In the genomic region with DNA sequence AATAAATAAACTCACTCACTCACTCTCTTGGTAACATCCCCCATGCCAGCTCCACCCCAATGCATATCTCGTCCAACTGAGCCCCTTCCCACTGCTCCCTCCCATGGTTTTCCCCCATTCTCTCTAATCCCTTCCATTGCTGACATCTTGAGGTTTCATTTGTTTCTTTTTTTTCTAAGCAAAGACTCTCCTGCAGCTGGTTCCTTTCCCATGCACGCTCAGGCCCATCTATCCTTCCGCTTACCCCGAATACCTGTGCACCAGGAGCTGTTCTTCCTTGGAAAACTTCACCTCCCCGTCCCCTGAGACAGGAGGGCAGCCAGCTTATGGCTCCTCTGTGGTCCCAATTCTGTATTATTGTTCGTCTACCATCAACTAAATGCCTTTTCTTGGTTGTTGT, we compare ENCODE assay signal across 21 cellular contexts. TPM values are rescaled to one million over a fixed set of nuclear protein-coding genes. Genes with fewer than 3 reads are reported as not detected.
DNase-seq lines count a peak whose midpoint lies in the region; ATAC-seq and TF ChIP-seq lines count a peak whose summit lies in the region.
"Had no signal": no experiment of that assay in that cellular context is flagged by ENCODE, and none has a peak within 500 bp of the region (broad histone marks: within the 10 kb centered on the region; RNA-seq: fewer than 3 reads in every experiment).

No MANE protein-coding gene starts in this region.

- TF ChIP-seq POLR2A in IMR-90 (IDR thresholded peaks at IDR 0.05; ENCODE audit: low read depth, low read length): no peak
- no peak for TF ChIP-seq POLR2A in spleen (IDR thresholded peaks at IDR 0.05)

- ATAC-seq in IMR-90 (ENCODE audit: low read depth) (no peak), psoas muscle (no peak), HG03159 (IDR thresholded peaks at IDR 0.05; ENCODE audit: unreplicated experiment) (no peak)

- H2BK5ac ChIP-seq in IMR-90 (ENCODE audit: low read depth, low read length, poor library complexity, severe bottlenecking): no peak overlapping the region

- H3K14ac ChIP-seq in IMR-90 (replicated peaks; ENCODE audit: low read depth, low read length): no peak overlapping the region

- no peak overlapping the region for H3K4ac ChIP-seq in IMR-90 (ENCODE audit: low read depth, low read length)

- H3K4me3 ChIP-seq in BLaER1 (no peak overlapping the region), IMR-90 (ENCODE audit: insufficient read depth, low read depth, low read length) (no peak overlapping the region), spleen (no peak overlapping the region), psoas muscle (no peak overlapping the region)
- H3K4me3 ChIP-seq: A549, HAP-1 had no signal

- no peak overlapping the region for H3K9ac ChIP-seq in BLaER1
- no peak overlapping the region for H3K9ac ChIP-seq in IMR-90 (ENCODE audit: low read depth, low read length)

- H3K27me3 ChIP-seq in BLaER1: no peaks in the 10 kb centered on the region
- H3K27me3 ChIP-seq in IMR-90 (ENCODE audit: control insufficient read depth, insufficient read depth, low read length): peaks cover 2% of the 10 kb centered on the region; the same call in 1 of the 2 replicates
- H3K27me3 ChIP-seq in spleen (replicated peaks in 1 of 7): no peaks in the 10 kb centered on the region
- no peaks in the 10 kb centered on the region for H3K27me3 ChIP-seq in psoas muscle (ENCODE audit: insufficient read depth in 3 of 3, low read length in 2 of 3)
- H3K27me3 ChIP-seq: BE2C had no signal

- H3K9me3 ChIP-seq in BLaER1 (no peaks in the 10 kb centered on the region), IMR-90 (ENCODE audit: control insufficient read depth, insufficient read depth, low read length) (no peaks in the 10 kb centered on the region), spleen (no peaks in the 10 kb centered on the region), psoas muscle (no peaks in the 10 kb centered on the region)
- H3K9me3 ChIP-seq: A549, BE2C, HAP-1 had no signal

- no peak overlapping the region for H2AK5ac ChIP-seq in IMR-90 (ENCODE audit: low read depth, low read length)

- H4K5ac ChIP-seq in IMR-90 (ENCODE audit: low read depth, low read length): no peak overlapping the region

- no peak for TF ChIP-seq CTCF in IMR-90 (conservative IDR thresholded peaks at IDR 0.05; ENCODE audit: low read depth, low read length)
- no peak for TF ChIP-seq CTCF in spleen (IDR thresholded peaks at IDR 0.05 in 8 of 11, conservative IDR thresholded peaks at IDR 0.05 in 3 of 11)
- no peak for TF ChIP-seq CTCF in psoas muscle (IDR thresholded peaks at IDR 0.05)

- CTCF ChIA-PET in IMR-90 (lab: Yijun Ruan, JAX): interaction anchor here (0.6 kb wide), 1 partner anchor 47 kb away, joined by 4 read pairs; no protein-coding TSS in a partner anchor

- H2BK15ac ChIP-seq in IMR-90 (ENCODE audit: low read depth, low read length): no peak overlapping the region

- H2AFZ ChIP-seq in IMR-90 (replicated peaks; ENCODE audit: low read length, poor library complexity): peak overlapping the region; percentile 37

- H2BK20ac ChIP-seq in IMR-90 (ENCODE audit: low read depth, low read length): no peak overlapping the region

- DNase-seq in IMR-90 (no peak), spleen (no peak), psoas muscle (no peak)
- no peak for DNase-seq in activated CD4-positive, alpha-beta T cell treated with anti-CD3 and anti-CD28 coated beads, Interleukin-2, amount 50 U/mL, for 48 hours
- DNase-seq: 8988T; ACHN; AML-193; C1 segment of cervical spinal cord; Calu3; CD4-positive, alpha-beta memory T cell; COR-L47; DMS53; DMS79 treated with DMSO at 0.1 percent for 48 hours; GF-D8; GOT3; HFFc6 had no signal

- H2BK120ac ChIP-seq in IMR-90 (ENCODE audit: low read depth, low read length): no peak overlapping the region

- dilution Hi-C loops in IMR-90 (cut with HindIII; ENCODE audit: low sequenced_read_pairs, unreplicated experiment): no loop called here

- no peak overlapping the region for H4K91ac ChIP-seq in IMR-90 (ENCODE audit: insufficient read depth, low read depth, low read length)

- 83% methylated on average over 1 of the region's 6 CpGs; no CpG with 5 or more reads in 1 of the 2 experiments for WGBS in IMR-90 (ENCODE audit: extremely low coverage in 2 of 2, insufficient read length in 1 of 2), 2 experiments
- WGBS in spleen, 5 donors: 81 to 91% (median 86%) methylated on average over 6 of the region's 6 CpGs
- 93 to 95% (median 94%) methylated on average over 6 of the region's 6 CpGs for WGBS in psoas muscle, 3 donors

- H4K20me1 ChIP-seq in BLaER1 (no peaks in the 10 kb centered on the region), IMR-90 (ENCODE audit: insufficient read depth, low read length) (no peaks in the 10 kb centered on the region)

- TF ChIP-seq RAD21 in IMR-90 (IDR thresholded peaks at IDR 0.05; ENCODE audit: low read length): no peak

- 0 out of 2 replicates have a peak overlapping the region, but pooled peaks have one; percentile 76 for H3K4me2 ChIP-seq in BLaER1
- no peak overlapping the region for H3K4me2 ChIP-seq in IMR-90 (ENCODE audit: low read depth, low read length)
- H3K4me2 ChIP-seq: A549 had no signal

- no peak overlapping the region for H3K23ac ChIP-seq in IMR-90 (ENCODE audit: low read depth, low read length)

- H4K8ac ChIP-seq in IMR-90 (ENCODE audit: low read depth in 2 of 2, low read length in 2 of 2): no peak overlapping the region

- no peaks in the 10 kb centered on the region for H3K79me1 ChIP-seq in IMR-90 (ENCODE audit: low read depth in 1 of 2, low read length in 2 of 2)

- H3K18ac ChIP-seq in IMR-90 (ENCODE audit: low read depth, low read length): no peak overlapping the region

- intact Hi-C loops in IMR-90 (cut with micrococcal nuclease): no loop called here
- intact Hi-C loops in spleen (cut with DNase I; ENCODE audit: low total_unique reads): no loop called here
- intact Hi-C loops in psoas muscle (cut with DNase I): no loop called here

- H3K4me1 ChIP-seq in BLaER1 (peaks cover 45% of the 10 kb centered on the region), IMR-90 (ENCODE audit: control insufficient read depth, insufficient read depth, low read length) (peaks cover 5% of the 10 kb centered on the region), spleen (peaks cover 0 to 11% (median 5%) of the 10 kb centered on the region in 6 donors), psoas muscle (peaks cover 4% of the 10 kb centered on the region)
- H3K4me1 ChIP-seq: A549, BE2C, HAP-1 had no signal

- H3K36me3 ChIP-seq in BLaER1 (no peaks in the 10 kb centered on the region), IMR-90 (ENCODE audit: control insufficient read depth, insufficient read depth, low read length) (no peaks in the 10 kb centered on the region), spleen (no peaks in the 10 kb centered on the region), psoas muscle (ENCODE audit: insufficient read depth in 1 of 2, low read depth in 1 of 2) (no peaks in the 10 kb centered on the region)
- H3K36me3 ChIP-seq: BE2C, HAP-1 had no signal

- H2AK9ac ChIP-seq in IMR-90 (replicated peaks; ENCODE audit: low read depth, low read length, poor library complexity): no peak overlapping the region

- no peaks in the 10 kb centered on the region for H3K9me1 ChIP-seq in IMR-90 (ENCODE audit: insufficient read depth, low read length)

- in situ Hi-C loops in IMR-90 (cut with MboI; ENCODE audit: low sequenced_read_pairs): no loop called here

- H3K27ac ChIP-seq in BLaER1 (no peak overlapping the region), IMR-90 (ENCODE audit: insufficient read depth, low read length) (no peak overlapping the region), spleen (peak overlapping the region in 6 of 8 donors; percentile 53 to 70 (median 66)), psoas muscle (no peak overlapping the region)
- H3K27ac ChIP-seq: A549 had no signal

- no TSS peak for BruUV-seq in IMR-90 (replicated peaks; lab: Mats Ljungman, UMichigan)

- POLR2A ChIA-PET in IMR-90 (lab: Charles Lee; ENCODE audit: unreplicated experiment): interaction anchor here (0.6 kb wide), 1 partner anchor 38 kb away, joined by 3 read pairs; no protein-coding TSS in a partner anchor

- H3K56ac ChIP-seq in IMR-90 (ENCODE audit: extremely low read depth, insufficient read depth, low read length): no peak overlapping the region

TF ChIP-seq in IMR-90, 13 proteins besides CTCF, POLR2A, EP300 and RAD21 (continues in another document):
- no peak for TF ChIP-seq RCOR1 (IDR thresholded peaks at IDR 0.05; ENCODE audit: insufficient replicate concordance, low read length)
- TF ChIP-seq MXI1 (IDR thresholded peaks at IDR 0.05; ENCODE audit: borderline replicate concordance, low read depth, low read length): no peak
- TF ChIP-seq NFE2L2 (IDR thresholded peaks at IDR 0.05; ENCODE audit: low read depth, low read length): no peak
- TF ChIP-seq FOS (IDR thresholded peaks at IDR 0.05; ENCODE audit: low read depth, low read length): no peak
- TF ChIP-seq SMC3 (IDR thresholded peaks at IDR 0.05; ENCODE audit: low read depth, low read length): no peak
- TF ChIP-seq RFX5 (IDR thresholded peaks at IDR 0.05; ENCODE audit: low read depth, low read length): no peak
- no peak for TF ChIP-seq MAFK (IDR thresholded peaks at IDR 0.05; ENCODE audit: low read depth, low read length)
- TF ChIP-seq CEBPB (IDR thresholded peaks at IDR 0.05; ENCODE audit: low read depth, low read length): no peak
- TF ChIP-seq, protein P1, sequence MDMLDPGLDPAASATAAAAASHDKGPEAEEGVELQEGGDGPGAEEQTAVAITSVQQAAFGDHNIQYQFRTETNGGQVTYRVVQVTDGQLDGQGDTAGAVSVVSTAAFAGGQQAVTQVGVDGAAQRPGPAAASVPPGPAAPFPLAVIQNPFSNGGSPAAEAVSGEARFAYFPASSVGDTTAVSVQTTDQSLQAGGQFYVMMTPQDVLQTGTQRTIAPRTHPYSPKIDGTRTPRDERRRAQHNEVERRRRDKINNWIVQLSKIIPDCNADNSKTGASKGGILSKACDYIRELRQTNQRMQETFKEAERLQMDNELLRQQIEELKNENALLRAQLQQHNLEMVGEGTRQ (IDR thresholded peaks at IDR 0.05; ENCODE audit: low read depth, low read length): no peak
- no peak for TF ChIP-seq BHLHE40 (IDR thresholded peaks at IDR 0.05; ENCODE audit: low read depth, low read length)
- TF ChIP-seq MAZ (IDR thresholded peaks at IDR 0.05; ENCODE audit: borderline replicate concordance, low read depth, low read length): no peak
- TF ChIP-seq CHD1 (IDR thresholded peaks at IDR 0.05; ENCODE audit: low read depth, low read length): no peak

RNA-seq across cellular contexts. Expression of a gene that starts 41.7 kb away (rescaled TPM):
- total RNA-seq in IMR-90 (2012; rRNA removed) (33.5 and 36.7 TPM in 2 replicates), spleen (100 to 1,000 TPM; 140 to 334 (median 277) TPM), psoas muscle (10 to 100 TPM in 3 of 4 donors, 1 to 10 TPM in 1; 9.4 to 25.5 (median 14.7) TPM)
- polyA plus RNA-seq in IMR-90 (2012; rRNA removed) (236 and 257 TPM in 2 replicates), spleen (100 to 1,000 TPM in 2 of 3 donors, 10 to 100 TPM in 1; 61.3 to 162 (median 142) TPM), psoas muscle (10 to 100 TPM in 2 of 3 donors, 1 to 10 TPM in 1; 8.2 to 33.2 (median 10.0) TPM)
- 205 and 355 TPM in 2 replicates for polyA plus RNA-seq in IMR-90 (2012; cell fraction: cytosol; rRNA removed)
- polyA plus RNA-seq in IMR-90 (2012; cell fraction: nucleus; rRNA removed; ENCODE audit: low replicate concordance): 73.3 and 119 TPM in 2 replicates
- total RNA-seq: CD4-positive, alpha-beta memory T cell had no signal
- polyA plus RNA-seq: CD4-positive, alpha-beta memory T cell had no signal

Comparison
In these comparisons a context has a peak if more than half of its experiments do, and no peak if none do; other contexts are left out.
1. H3K27ac ChIP-seq: peak in spleen (6 of 8); none in BLaER1 (single experiment), IMR-90 (single experiment) and psoas muscle (single experiment).